ENCODE assay signal across 1 cellular context in genomic region chr17:44132275-44132821, GRCh38.
TF ChIP-seq lines count a peak whose summit lies in the region.

No MANE protein-coding gene starts in this region.

TF ChIP-seq in HepG2, 621 proteins besides CTCF, POLR2A, EP300 and RAD21:
- TF ChIP-seq ZNF513 (CRISPR knock-in tag; conservative IDR thresholded peaks at IDR 0.05) (no peak), ZNF563 (CRISPR knock-in tag; IDR thresholded peaks at IDR 0.05) (0 out of 2 replicates have a peak, but pooled peaks have one; percentile 36), ZNF652 (CRISPR knock-in tag; IDR thresholded peaks at IDR 0.05; ENCODE audit: borderline replicate concordance, low read depth) (peak; percentile 10; the same call in 1 of the 2 replicates), ZMAT3 (CRISPR knock-in tag; conservative IDR thresholded peaks at IDR 0.05) (no peak), DMAP1 (CRISPR knock-in tag; IDR thresholded peaks at IDR 0.05) (no peak), ZNF644 (CRISPR knock-in tag; IDR thresholded peaks at IDR 0.05; ENCODE audit: low read depth) (0 out of 2 replicates have a peak, but pooled peaks have one; percentile 16), ZNF710 (CRISPR knock-in tag; IDR thresholded peaks at IDR 0.05; ENCODE audit: borderline replicate concordance) (0 out of 2 replicates have a peak, but pooled peaks have one; percentile 20), MEF2D (CRISPR knock-in tag; IDR thresholded peaks at IDR 0.05) (peak; percentile 35; the same call in 1 of the 2 replicates), YEATS4 (CRISPR knock-in tag; IDR thresholded peaks at IDR 0.05; ENCODE audit: borderline replicate concordance) (0 out of 2 replicates have a peak, but pooled peaks have one; percentile 26), ZNF709 (CRISPR knock-in tag; IDR thresholded peaks at IDR 0.05) (0 out of 2 replicates have a peak, but pooled peaks have one; percentile 14), ZMYM2 (CRISPR knock-in tag; IDR thresholded peaks at IDR 0.05) (0 out of 2 replicates have a peak, but pooled peaks have one; percentile 50), ZNF605 (CRISPR knock-in tag; IDR thresholded peaks at IDR 0.05) (peak; percentile 61), RFXANK (CRISPR knock-in tag; IDR thresholded peaks at IDR 0.05) (no peak), HNF4A (CRISPR knock-in tag; IDR thresholded peaks at IDR 0.05) (peak; percentile 18; the same call in 1 of the 2 replicates), HNRNPK (IDR thresholded peaks at IDR 0.05; ENCODE audit: low read depth, low read length, poor library complexity, severe bottlenecking) (no peak), SAP130 (CRISPR knock-in tag; IDR thresholded peaks at IDR 0.05; ENCODE audit: low read depth) (0 out of 2 replicates have a peak, but pooled peaks have one; percentile 18), HOXA3 (CRISPR knock-in tag; IDR thresholded peaks at IDR 0.05) (0 out of 2 replicates have a peak, but pooled peaks have one; percentile 26), GATAD2A (CRISPR knock-in tag; IDR thresholded peaks at IDR 0.05) (0 out of 2 replicates have a peak, but pooled peaks have one; percentile 14), ZNF784 (CRISPR knock-in tag; IDR thresholded peaks at IDR 0.05; ENCODE audit: borderline replicate concordance) (0 out of 2 replicates have a peak, but pooled peaks have one; percentile 10), THAP8 (CRISPR knock-in tag; IDR thresholded peaks at IDR 0.05; ENCODE audit: borderline replicate concordance) (no peak), FOSL2 (CRISPR knock-in tag; IDR thresholded peaks at IDR 0.05) (peak; percentile 85), ZNF34 (CRISPR knock-in tag; IDR thresholded peaks at IDR 0.05; ENCODE audit: borderline replicate concordance) (no peak), MEIS1 (CRISPR knock-in tag; IDR thresholded peaks at IDR 0.05; ENCODE audit: borderline replicate concordance) (0 out of 2 replicates have a peak, but pooled peaks have one; percentile 8), ZNF430 (CRISPR knock-in tag; IDR thresholded peaks at IDR 0.05) (0 out of 2 replicates have a peak, but pooled peaks have one; percentile 22), STAT6 (CRISPR knock-in tag; IDR thresholded peaks at IDR 0.05; ENCODE audit: borderline replicate concordance) (no peak), RARA (CRISPR knock-in tag; IDR thresholded peaks at IDR 0.05) (0 out of 2 replicates have a peak, but pooled peaks have one; percentile 7), HNRNPUL1 (IDR thresholded peaks at IDR 0.05; ENCODE audit: low read depth, low read length) (no peak), ZNF362 (CRISPR knock-in tag; IDR thresholded peaks at IDR 0.05; ENCODE audit: borderline replicate concordance) (0 out of 2 replicates have a peak, but pooled peaks have one; percentile 11), ARID5B (CRISPR knock-in tag; IDR thresholded peaks at IDR 0.05) (0 out of 2 replicates have a peak, but pooled peaks have one; percentile 21)
